12 cellular contexts compared by ENCODE assay signal in the genomic region with DNA sequence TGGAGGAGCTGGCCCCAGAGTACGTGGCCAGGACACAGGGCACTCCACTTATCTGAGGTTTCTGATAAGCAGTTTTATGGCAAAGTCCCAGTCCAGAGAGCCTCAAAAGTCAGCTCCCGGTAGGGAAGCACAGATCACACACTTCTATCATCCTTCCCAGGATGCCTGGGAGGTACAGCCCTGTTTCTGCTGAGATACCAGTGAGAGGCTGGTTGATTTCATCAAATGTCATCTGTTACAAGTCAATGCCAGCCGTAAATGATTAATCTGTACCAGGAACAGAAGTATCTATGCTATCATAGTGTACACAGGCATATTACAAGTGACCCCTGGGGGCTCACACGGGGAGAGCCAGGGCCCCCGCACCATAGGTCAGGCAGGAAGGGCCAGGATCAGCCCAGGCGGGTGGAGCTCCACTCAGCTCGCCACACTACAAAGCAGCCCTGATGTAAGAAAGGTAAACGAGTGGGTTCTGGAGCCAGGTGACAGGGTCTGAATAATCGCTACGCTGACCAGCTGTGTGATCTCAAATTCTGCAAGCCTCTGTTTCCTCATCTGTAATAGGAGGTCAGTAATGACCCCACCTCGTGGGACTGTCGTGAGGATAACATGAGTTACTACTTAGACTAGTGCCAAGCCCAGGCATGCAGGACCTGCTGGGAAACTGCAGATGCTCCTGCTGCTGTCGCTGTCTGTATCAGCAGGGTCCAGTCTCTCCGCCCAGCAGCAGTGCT. TPM values are rescaled to one million over a fixed set of nuclear protein-coding genes. Genes with fewer than 3 reads are reported as not detected.
DNase-seq lines count a peak whose midpoint lies in the region; ATAC-seq, FAIRE-seq and TF ChIP-seq lines count a peak whose summit lies in the region.
"Had no signal": no experiment of that assay in that cellular context is flagged by ENCODE, and none has a peak within 500 bp of the region (broad histone marks: within the 10 kb centered on the region; RNA-seq: fewer than 3 reads in every experiment).

No MANE protein-coding gene starts in this region.

- H3K27ac ChIP-seq in body of pancreas (no peak overlapping the region), small intestine (ENCODE audit: low read depth in 1 of 2, low read length in 1 of 2) (peak overlapping the region; percentile 71 to 72)
- H3K27ac ChIP-seq in effector memory CD4-positive, alpha-beta T cell (ENCODE audit: insufficient read depth, low read length, poor library complexity, severe bottlenecking) = no peak overlapping the region

- TF ChIP-seq POLR2A in body of pancreas (IDR thresholded peaks at IDR 0.05) = no peak

- H3K4me3 ChIP-seq in body of pancreas (no peak overlapping the region), small intestine (ENCODE audit: low read depth in 1 of 2, low read length in 2 of 2) (no peak overlapping the region), MG63 (no peak overlapping the region)
- no peak overlapping the region for H3K4me3 ChIP-seq in effector memory CD4-positive, alpha-beta T cell (ENCODE audit: insufficient read depth, low read depth, low read length, poor library complexity, severe bottlenecking)

- 37 to 54% methylated on average over 4 to 14 of the region's 14 CpGs for WGBS in body of pancreas, 2 donors
- 35 to 64% (median 52%) methylated on average over 14 of the region's 14 CpGs for WGBS in small intestine, 3 donors

- H3K9me3 ChIP-seq in body of pancreas (no peaks in the 10 kb centered on the region), small intestine (ENCODE audit: control insufficient read depth, low read depth) (no peaks in the 10 kb centered on the region), MG63 (no peaks in the 10 kb centered on the region)
- H3K9me3 ChIP-seq in effector memory CD4-positive, alpha-beta T cell (ENCODE audit: control insufficient read depth, low read length) = no peaks in the 10 kb centered on the region

- H3K36me3 ChIP-seq in body of pancreas (replicated peaks in 1 of 2; ENCODE audit: insufficient read depth in 1 of 2, low read depth in 2 of 2) (no peaks in the 10 kb centered on the region), small intestine (ENCODE audit: control insufficient read depth in 2 of 2, insufficient read depth in 2 of 2, low read length in 2 of 2) (no peaks in the 10 kb centered on the region), MG63 (no peaks in the 10 kb centered on the region; the same call in 1 of the 2 replicates)
- peaks cover 22% of the 10 kb centered on the region for H3K36me3 ChIP-seq in effector memory CD4-positive, alpha-beta T cell (ENCODE audit: control insufficient read depth, insufficient read depth, low read length)

- H3K27me3 ChIP-seq in body of pancreas = no peaks in the 10 kb centered on the region
- H3K27me3 ChIP-seq in small intestine (ENCODE audit: control insufficient read depth in 2 of 2, insufficient read depth in 2 of 2, low read length in 2 of 2) = no peaks in the 10 kb centered on the region
- H3K27me3 ChIP-seq in effector memory CD4-positive, alpha-beta T cell (replicated peaks; ENCODE audit: control insufficient read depth, insufficient read depth, low read length, poor library complexity, severe bottlenecking) = no peaks in the 10 kb centered on the region
- no peaks in the 10 kb centered on the region for H3K27me3 ChIP-seq in MG63

- TF ChIP-seq CTCF in body of pancreas (IDR thresholded peaks at IDR 0.05) = no peak

- H3K4me1 ChIP-seq in body of pancreas (peaks cover 11% of the 10 kb centered on the region), small intestine (ENCODE audit: control insufficient read depth in 2 of 2, insufficient read depth in 1 of 2, low read depth in 1 of 2, low read length in 1 of 2) (peaks cover 0 to 11% of the 10 kb centered on the region in 2 donors)
- no peaks in the 10 kb centered on the region for H3K4me1 ChIP-seq in effector memory CD4-positive, alpha-beta T cell (ENCODE audit: control insufficient read depth, insufficient read depth, low read length, poor library complexity, severe bottlenecking)

- peak; percentile 41 for ATAC-seq in body of pancreas
- no peak for ATAC-seq in GM21381 (IDR thresholded peaks at IDR 0.05; ENCODE audit: unreplicated experiment)
- no peak for ATAC-seq in GM19023 (IDR thresholded peaks at IDR 0.05; ENCODE audit: unreplicated experiment)

- peak; percentile 35 for FAIRE-seq in GM19239 (lab: Jason Lieb, UNC)
- FAIRE-seq in small intestine (lab: Jason Lieb, UNC) = no peak

- intact Hi-C loops in body of pancreas (cut with DNase I) = no loop called here

- DNase-seq in GM19239 (ENCODE audit: insufficient read length, low spot score) (no peak), body of pancreas (peak in 1 of 4 donors; percentile 30), left kidney (ENCODE audit: low read depth, low spot score) (peak; percentile 57), small intestine (peak; percentile 85), MG63 (no peak)
- no peak for DNase-seq in effector memory CD4-positive, alpha-beta T cell
- DNase-seq: IMR-90; NCI-H82; SHP77 treated with DMSO at 0.1 percent for 48 hours; stimulated activated CD4-positive, alpha-beta T cell treated with anti-CD3 and anti-CD28 coated beads, Interleukin-12 subunit alpha, Interleukin-12 subunit beta, amount 100 ng/mL, for 4 hours had no signal

RNA-seq across cellular contexts. Expression of a gene that starts 17.6 kb away (rescaled TPM):
- total RNA-seq in body of pancreas = 10 to 100 TPM; 41.5 to 68.0 TPM
- polyA plus RNA-seq in small intestine = 10 to 100 TPM; 13.8 to 27.1 (median 21.6) TPM
- total RNA-seq in MG63 (2014; rRNA removed; shearing (Covaris generic); ENCODE audit: low replicate concordance) = 2.7 and 3.1 TPM in 2 replicates

RNA-seq across cellular contexts. Expression of a gene that starts 37.8 kb away (rescaled TPM):
- total RNA-seq in body of pancreas = 10 to 100 TPM; 16.9 to 35.6 TPM
- 10 to 100 TPM in 2 of 3 donors, 1 to 10 TPM in 1; 9.6 to 26.5 (median 17.2) TPM for polyA plus RNA-seq in small intestine
- total RNA-seq in MG63 (2014; rRNA removed; shearing (Covaris generic); ENCODE audit: low replicate concordance) = 15.8 and 22.0 TPM in 2 replicates

RNA-seq across cellular contexts. Expression of a gene that starts 53.5 kb away (rescaled TPM):
- total RNA-seq in body of pancreas = 1 to 10 TPM in 1 of 2 donors, under 1 TPM in 1; 0.66 to 4.4 TPM
- polyA plus RNA-seq in small intestine = 100 to 1,000 TPM in 2 of 3 donors, 10 to 100 TPM in 1; 59.0 to 484 (median 395) TPM
- total RNA-seq in MG63 (2014; rRNA removed; shearing (Covaris generic); ENCODE audit: low replicate concordance) = 20.4 and 63.3 TPM in 2 replicates

Comparison
In these comparisons a context has a peak if more than half of its experiments do, and no peak if none do; other contexts are left out.
1. DNase-seq: peak in left kidney (single experiment) and small intestine (single experiment); none in GM19239 (single experiment), effector memory CD4-positive, alpha-beta T cell (0 of 3) and MG63 (single experiment).
2. H3K27ac ChIP-seq: peak in small intestine (2 of 2); none in body of pancreas (0 of 4) and effector memory CD4-positive, alpha-beta T cell (single experiment).
3. RNA of a gene that starts 17.6 kb away (total RNA-seq): 41.5 to 68.0 TPM in body of pancreas; 2.7 to 3.1 TPM in MG63; every median in the first group is over 10 times any median in the second.